Comparison of ENCODE assay signal across 13 cellular contexts in genomic region chr9:133986061-133986460, GRCh38.
"Had no signal": no experiment of that assay in that cellular context is flagged by ENCODE, and none has a peak within 500 bp of the region (broad histone marks: within the 10 kb centered on the region; RNA-seq: fewer than 3 reads in every experiment).

No MANE protein-coding gene starts in this region.

- H3K27me3 ChIP-seq: upper lobe of left lung had no signal

- H3K27ac Mint-ChIP-seq: activated CD4-positive, alpha-beta T cell treated with anti-CD3 and anti-CD28 coated beads, Interleukin-2, amount 10 ng/mL, durations not matched to agents 24 days and 14 days; activated naive CD4-positive, alpha-beta T cell treated with anti-CD3 and anti-CD28 coated beads, Interleukin-2, amount 10 ng/mL, durations not matched to agents 7 days and 5 days; activated T-helper 17 cell treated with anti-CD3 and anti-CD28 coated beads, Interleukin-2, amount 50 U/mL, for 72 hours; immature natural killer cell had no signal

- H3K9me3 ChIP-seq: upper lobe of left lung had no signal

- DNase-seq: activated CD4-positive, alpha-beta T cell treated with anti-CD3 and anti-CD28 coated beads, Interleukin-2, amount 10 ng/mL, durations not matched to agents 24 days and 14 days; activated CD8-positive, alpha-beta memory T cell treated with anti-CD3 and anti-CD28 coated beads for 24 hours; activated naive CD4-positive, alpha-beta T cell treated with anti-CD3 and anti-CD28 coated beads, Interleukin-2, amount 10 ng/mL, durations not matched to agents 7 days and 5 days; effector memory CD8-positive, alpha-beta T cell; hypothalamus; immature natural killer cell; left colon; stimulated activated CD4-positive, alpha-beta T cell treated with anti-CD3 and anti-CD28 coated beads, Interleukin-2, amount 100 ng/mL, for 24 hours; stimulated activated naive CD4-positive, alpha-beta T cell treated with Interleukin-2 at 50 U/mL for 16 hours; upper lobe of left lung had no signal

- H3K9me3 Mint-ChIP-seq: activated CD4-positive, alpha-beta T cell treated with anti-CD3 and anti-CD28 coated beads, Interleukin-2, amount 10 ng/mL, durations not matched to agents 24 days and 14 days; activated naive CD4-positive, alpha-beta T cell treated with anti-CD3 and anti-CD28 coated beads, Interleukin-2, amount 10 ng/mL, durations not matched to agents 7 days and 5 days; activated T-helper 17 cell treated with anti-CD3 and anti-CD28 coated beads, Interleukin-2, amount 50 U/mL, for 72 hours; central memory CD8-positive, alpha-beta T cell; effector memory CD8-positive, alpha-beta T cell; immature natural killer cell had no signal

- H3K27me3 Mint-ChIP-seq: activated T-helper 17 cell treated with anti-CD3 and anti-CD28 coated beads, Interleukin-2, amount 50 U/mL, for 72 hours had no signal

- H3K4me1 Mint-ChIP-seq: activated naive CD4-positive, alpha-beta T cell treated with anti-CD3 and anti-CD28 coated beads, Interleukin-2, amount 10 ng/mL, durations not matched to agents 7 days and 5 days; activated T-helper 17 cell treated with anti-CD3 and anti-CD28 coated beads, Interleukin-2, amount 50 U/mL, for 72 hours; central memory CD8-positive, alpha-beta T cell had no signal

- H3K36me3 ChIP-seq: upper lobe of left lung had no signal

- H3K4me3 Mint-ChIP-seq: activated CD4-positive, alpha-beta T cell treated with anti-CD3 and anti-CD28 coated beads, Interleukin-2, amount 10 ng/mL, durations not matched to agents 24 days and 14 days; activated naive CD4-positive, alpha-beta T cell treated with anti-CD3 and anti-CD28 coated beads, Interleukin-2, amount 10 ng/mL, durations not matched to agents 7 days and 5 days; activated T-helper 17 cell treated with anti-CD3 and anti-CD28 coated beads, Interleukin-2, amount 50 U/mL, for 72 hours; central memory CD8-positive, alpha-beta T cell; effector memory CD8-positive, alpha-beta T cell; immature natural killer cell had no signal

- H3K27ac ChIP-seq: upper lobe of left lung had no signal

- ATAC-seq: activated T-helper 17 cell treated with anti-CD3 and anti-CD28 coated beads, Interleukin-2, amount 50 U/mL, for 72 hours; effector memory CD8-positive, alpha-beta T cell; left colon; sciatic nerve had no signal

- H3K36me3 Mint-ChIP-seq: activated naive CD4-positive, alpha-beta T cell treated with anti-CD3 and anti-CD28 coated beads, Interleukin-2, amount 10 ng/mL, durations not matched to agents 7 days and 5 days; immature natural killer cell had no signal

- H3K4me3 ChIP-seq: upper lobe of left lung had no signal
